In genomic region chr3:177524742-177525141, GRCh38 we compare ENCODE assay signal across 15 cellular contexts.
A peak's percentile ranks its signal among the peaks of the same experiment; 100 is the strongest.
DNase-seq lines count a peak whose midpoint lies in the region; ATAC-seq, FAIRE-seq and TF ChIP-seq lines count a peak whose summit lies in the region.
"Had no signal": no experiment of that assay in that cellular context is flagged by ENCODE, and none has a peak within 500 bp of the region (broad histone marks: within the 10 kb centered on the region; RNA-seq: fewer than 3 reads in every experiment).

No MANE protein-coding gene starts in this region.

- ATAC-seq in HepG2 (no peak), right lobe of liver (no peak), GM18498 (IDR thresholded peaks at IDR 0.05; ENCODE audit: unreplicated experiment) (no peak), WTC11 (no peak)
- ATAC-seq: GM12878, GM23338 had no signal

- H3K36me3 ChIP-seq in HepG2 (replicated peaks in 1 of 2; ENCODE audit: control insufficient read depth in 1 of 2, insufficient read depth in 2 of 2, low read length in 2 of 2) (no peaks in the 10 kb centered on the region), right lobe of liver (no peaks in the 10 kb centered on the region), hepatocyte (replicated peaks; ENCODE audit: insufficient read depth, low read depth) (no peaks in the 10 kb centered on the region), osteoblast (ENCODE audit: insufficient read depth, low read length) (no peaks in the 10 kb centered on the region), skeletal muscle satellite cell (ENCODE audit: insufficient read depth, low read length) (no peaks in the 10 kb centered on the region)

- DNase-seq in HepG2 (ENCODE audit: low spot score) (no peak), right lobe of liver (no peak), hepatocyte (ENCODE audit: low spot score) (no peak), osteoblast (ENCODE audit: insufficient read length, low spot score, missing footprints) (no peak), WTC11 (ENCODE audit: low spot score) (no peak), HuH-7.5 (ENCODE audit: low spot score) (no peak)
- DNase-seq: C1 segment of cervical spinal cord; CD4-positive, alpha-beta T cell; DMS79; H7 had no signal

- peaks cover 8% of the 10 kb centered on the region for H3K9me3 Mint-ChIP-seq in WTC11
- H3K9me3 Mint-ChIP-seq: CD4-positive, alpha-beta T cell; GM23338 had no signal

- TF ChIP-seq CTCF in HepG2 (CRISPR knock-in tag; IDR thresholded peaks at IDR 0.05) (no peak), right lobe of liver (IDR thresholded peaks at IDR 0.05) (no peak), hepatocyte (IDR thresholded peaks at IDR 0.05; ENCODE audit: poor library complexity) (no peak), osteoblast (IDR thresholded peaks at IDR 0.05; ENCODE audit: extremely low read depth, low read depth, low read length) (no peak), WTC11 (IDR thresholded peaks at IDR 0.05) (no peak)

- peaks cover 24% of the 10 kb centered on the region for H3K4me1 Mint-ChIP-seq in WTC11
- H3K4me1 Mint-ChIP-seq: B cell had no signal

- peaks cover 3% of the 10 kb centered on the region for H3K36me3 Mint-ChIP-seq in WTC11

- 90% methylated on average over 4 of the region's 4 CpGs for WGBS in HepG2 (ENCODE audit: low lambda C conversion rate)
- 96% methylated on average over 4 of the region's 4 CpGs for whole genome bisulfite sequencing in right lobe of liver (ENCODE audit: insufficient coverage, low coverage, low lambda C conversion rate, missing lambda C conversion rate)
- WGBS in hepatocyte (ENCODE audit: low lambda C conversion rate, missing lambda C conversion rate) = 99% methylated on average over 4 of the region's 4 CpGs

- H3K27me3 Mint-ChIP-seq in WTC11 (ENCODE audit: low read depth) = no peaks in the 10 kb centered on the region
- H3K27me3 Mint-ChIP-seq: B cell; CD4-positive, alpha-beta T cell had no signal

- no peak for FAIRE-seq in HepG2 (lab: Jason Lieb, UNC)
- FAIRE-seq: GM12878 had no signal

- H3K27me3 ChIP-seq in HepG2 (ENCODE audit: control insufficient read depth in 1 of 2, insufficient read depth in 2 of 2, low read length in 2 of 2) = no peaks in the 10 kb centered on the region
- no peaks in the 10 kb centered on the region for H3K27me3 ChIP-seq in right lobe of liver
- no peaks in the 10 kb centered on the region for H3K27me3 ChIP-seq in hepatocyte
- no peaks in the 10 kb centered on the region for H3K27me3 ChIP-seq in osteoblast (ENCODE audit: insufficient read depth, low read length)
- H3K27me3 ChIP-seq in skeletal muscle satellite cell (ENCODE audit: control insufficient read depth, insufficient read depth, low read length) = no peaks in the 10 kb centered on the region

- no peaks in the 10 kb centered on the region for H3K9me2 ChIP-seq in hepatocyte (replicated peaks; ENCODE audit: insufficient read depth)

- TF ChIP-seq RAD21 in HepG2 (CRISPR knock-in tag; IDR thresholded peaks at IDR 0.05) = no peak

- POLR2A ChIA-PET in HepG2 (lab: Yijun Ruan, JAX) (interaction anchor here (0.9 to 1.2 kb wide), 5 partner anchors 10 to 165 kb away, joined by 3 to 11 read pairs (median 4); no protein-coding TSS in a partner anchor), WTC11 (lab: Charles Lee) (no interaction called here)

- in situ Hi-C loops in HepG2 (cut with HindIII; ENCODE audit: extremely low pct_ligation_motif_present, low pct_unique_long_range_greater_than_20kb) = no loop called here

- H3K4me3 Mint-ChIP-seq in WTC11 = no peak overlapping the region
- H3K4me3 Mint-ChIP-seq: B cell; CD4-positive, alpha-beta T cell; GM23338 had no signal

- H2AFZ ChIP-seq in HepG2 (ENCODE audit: low read length) (no peak overlapping the region), hepatocyte (no peak overlapping the region), osteoblast (ENCODE audit: low read length) (no peak overlapping the region)
- H2AFZ ChIP-seq: GM23338 had no signal

- H3K4me2 ChIP-seq in HepG2 (ENCODE audit: low read depth, low read length) (no peak overlapping the region), hepatocyte (no peak overlapping the region), osteoblast (ENCODE audit: insufficient read depth, low read length) (no peak overlapping the region), skeletal muscle satellite cell (ENCODE audit: low read length) (no peak overlapping the region)
- H3K4me2 ChIP-seq: GM23338 had no signal

- TF ChIP-seq POLR2A in HepG2 (IDR thresholded peaks at IDR 0.05; ENCODE audit: insufficient read depth in 1 of 2, low read depth in 2 of 2, low read length in 2 of 2) (no peak), right lobe of liver (IDR thresholded peaks at IDR 0.05) (no peak)

- H3K9ac ChIP-seq in HepG2 (ENCODE audit: insufficient read depth, low read depth, low read length) = no peak overlapping the region
- peak overlapping the region; percentile 61 for H3K9ac ChIP-seq in skeletal muscle satellite cell (ENCODE audit: low read depth, low read length)

- no peak for TF ChIP-seq EP300 in HepG2 (IDR thresholded peaks at IDR 0.05; ENCODE audit: low read depth in 2 of 2, low read length in 2 of 2)
- TF ChIP-seq EP300 in HepG2 (CRISPR knock-in tag; IDR thresholded peaks at IDR 0.05; ENCODE audit: borderline replicate concordance) = no peak

- intact Hi-C loops in HepG2 (cut with micrococcal nuclease; ENCODE audit: unreplicated experiment) = loop anchor here (1.0 kb wide), 2 partner anchors 8 to 24 kb away; no protein-coding TSS in a partner anchor
- intact Hi-C loops in right lobe of liver (cut with DNase I) = no loop called here

- CTCF ChIA-PET in HepG2 (lab: Yijun Ruan, JAX; ENCODE audit: low intra/inter-chr PET ratio, low total read pairs) (no interaction called here), WTC11 (lab: Charles Lee) (no interaction called here)

- H3K4me1 ChIP-seq in HepG2 (ENCODE audit: insufficient read depth, low read length) = peaks cover 72% of the 10 kb centered on the region
- peaks cover 0 to 8% (median 0%) of the 10 kb centered on the region in 4 donors for H3K4me1 ChIP-seq in right lobe of liver
- H3K4me1 ChIP-seq in hepatocyte (ENCODE audit: insufficient read depth) = peaks cover 5% of the 10 kb centered on the region
- H3K4me1 ChIP-seq in osteoblast (ENCODE audit: insufficient read depth, low read length) = peaks cover 31% of the 10 kb centered on the region
- H3K4me1 ChIP-seq in skeletal muscle satellite cell (ENCODE audit: control insufficient read depth, insufficient read depth, low read length) = peaks cover 85% of the 10 kb centered on the region

- H3K9me3 ChIP-seq in HepG2 (ENCODE audit: low read length) (no peaks in the 10 kb centered on the region), right lobe of liver (no peaks in the 10 kb centered on the region), hepatocyte (ENCODE audit: low read depth) (no peaks in the 10 kb centered on the region), osteoblast (ENCODE audit: low read depth, low read length) (no peaks in the 10 kb centered on the region), skeletal muscle satellite cell (replicated peaks; ENCODE audit: low read length) (peaks cover 4% of the 10 kb centered on the region)

- no peak overlapping the region for H3K27ac Mint-ChIP-seq in WTC11
- H3K27ac Mint-ChIP-seq: B cell; CD4-positive, alpha-beta T cell; GM23338 had no signal

- BruUV-seq in HepG2 (replicated peaks; lab: Mats Ljungman, UMichigan) = no TSS peak

- H3K79me2 ChIP-seq in HepG2 (ENCODE audit: insufficient read depth, low read length) (no peaks in the 10 kb centered on the region), hepatocyte (no peaks in the 10 kb centered on the region), osteoblast (ENCODE audit: insufficient read depth, low read length) (no peaks in the 10 kb centered on the region)

- H3K27ac ChIP-seq in HepG2 (ENCODE audit: extremely low read length, insufficient read depth, low read length) (peak overlapping the region; percentile 56), right lobe of liver (no peak overlapping the region), hepatocyte (peak overlapping the region; percentile 62), osteoblast (ENCODE audit: low read depth, low read length) (peak overlapping the region; percentile 89)

- no peaks in the 10 kb centered on the region for H4K20me1 ChIP-seq in HepG2 (ENCODE audit: insufficient read depth, low read length)
- H4K20me1 ChIP-seq in hepatocyte (ENCODE audit: insufficient read depth, poor library complexity, severe bottlenecking) = no peaks in the 10 kb centered on the region
- H4K20me1 ChIP-seq in osteoblast (ENCODE audit: insufficient read depth, low read length) = no peaks in the 10 kb centered on the region

- H3K4me3 ChIP-seq in HepG2 (replicated peaks in 1 of 3; ENCODE audit: insufficient read depth in 1 of 3, low read depth in 2 of 3, low read length in 3 of 3) (no peak overlapping the region), right lobe of liver (no peak overlapping the region), hepatocyte (no peak overlapping the region), osteoblast (ENCODE audit: insufficient read depth, low read length) (no peak overlapping the region), skeletal muscle satellite cell (ENCODE audit: low read length) (no peak overlapping the region)
- H3K4me3 ChIP-seq: GM12878, GM23338 had no signal

TF ChIP-seq in WTC11, 78 proteins besides CTCF, POLR2A, EP300 and RAD21 (continues in another document):
- TF ChIP-seq E2F4 (CRISPR knock-in tag; IDR thresholded peaks at IDR 0.05; ENCODE audit: borderline replicate concordance, low read depth) = no peak

Comparison
In these comparisons a context has a peak if more than half of its experiments do, and no peak if none do; other contexts are left out.
1. H3K27ac ChIP-seq: peak in HepG2 (single experiment), hepatocyte (single experiment) and osteoblast (single experiment); none in right lobe of liver (0 of 3).